Comparison of ENCODE assay signal across 19 cellular contexts in genomic region chr15:66844041-66844746, GRCh38.
DNase-seq lines count a peak whose midpoint lies in the region; ATAC-seq and TF ChIP-seq lines count a peak whose summit lies in the region.
"Had no signal": no experiment of that assay in that cellular context is flagged by ENCODE, and none has a peak within 500 bp of the region (broad histone marks: within the 10 kb centered on the region; RNA-seq: fewer than 3 reads in every experiment).

No MANE protein-coding gene starts in this region.

- POLR2A ChIA-PET in SK-N-SH (lab: Yijun Ruan, JAX) (no interaction called here), RWPE1 (lab: Yijun Ruan, JAX; ENCODE audit: low non-redundant PET) (no interaction called here)

- H3K36me3 ChIP-seq in SK-N-SH (replicated peaks in 1 of 2; ENCODE audit: control insufficient read depth in 1 of 2, insufficient read depth in 2 of 2, low read length in 1 of 2) (peaks cover 0 to 5% of the 10 kb centered on the region in 2 experiments), mesendoderm (ENCODE audit: control insufficient read depth, insufficient read depth, low read length) (no peaks in the 10 kb centered on the region), smooth muscle cell (ENCODE audit: low read depth) (no peaks in the 10 kb centered on the region), thyroid gland (no peaks in the 10 kb centered on the region)
- H3K36me3 ChIP-seq: BLaER1 treated with 17β-estradiol and CSF1 and Interleukin-3, amounts not matched to agents 10 nM and 100 nM; transverse colon had no signal

- TF ChIP-seq POLR2A in thyroid gland (IDR thresholded peaks at IDR 0.05): no peak

- H3F3A ChIP-seq in SK-N-SH (replicated peaks; ENCODE audit: insufficient read depth): peaks cover 26% of the 10 kb centered on the region
- peaks cover 16% of the 10 kb centered on the region for H3F3A ChIP-seq in smooth muscle cell (ENCODE audit: low read depth)

- TF ChIP-seq EP300 in SK-N-SH (IDR thresholded peaks at IDR 0.05; ENCODE audit: borderline replicate concordance in 1 of 2, low read depth in 1 of 2, low read length in 1 of 2): no peak

- H2BK5ac ChIP-seq in mesendoderm (ENCODE audit: low read length): peak overlapping the region; percentile 3

- H2BK120ac ChIP-seq in mesendoderm (ENCODE audit: low read depth, low read length): no peak overlapping the region

- H3K4me2 ChIP-seq in SK-N-SH: 0 out of 2 replicates have a peak overlapping the region, but pooled peaks have one; percentile 76
- H3K4me2 ChIP-seq in mesendoderm (ENCODE audit: low read length): no peak overlapping the region
- H3K4me2 ChIP-seq in smooth muscle cell: peak overlapping the region; percentile 81
- H3K4me2 ChIP-seq: BLaER1 treated with 17β-estradiol and CSF1 and Interleukin-3, amounts not matched to agents 10 nM and 100 nM had no signal

- no peak overlapping the region for H4K8ac ChIP-seq in mesendoderm (ENCODE audit: low read depth, low read length)

- no peak overlapping the region for H2AFZ ChIP-seq in SK-N-SH (ENCODE audit: low read depth)
- H2AFZ ChIP-seq in smooth muscle cell (ENCODE audit: low read depth): no peak overlapping the region

- no peak overlapping the region for H3K4ac ChIP-seq in mesendoderm (ENCODE audit: low read depth, low read length)

- WGBS in SK-N-SH (ENCODE audit: low lambda C conversion rate): 100% methylated on average over 7 of the region's 8 CpGs
- no CpG with 5 or more reads among the region's 8 CpGs for WGBS in mesendoderm (ENCODE audit: extremely low coverage, insufficient coverage, low lambda C conversion rate)
- 78% methylated on average over 8 of the region's 8 CpGs for WGBS in smooth muscle cell (ENCODE audit: low lambda C conversion rate)
- 87 to 93% methylated on average over 8 of the region's 8 CpGs for WGBS in thyroid gland, 2 donors

- H4K5ac ChIP-seq in mesendoderm (ENCODE audit: low read length): no peak overlapping the region

- H4K20me1 ChIP-seq in SK-N-SH (ENCODE audit: insufficient read depth) (no peaks in the 10 kb centered on the region), smooth muscle cell (ENCODE audit: low read depth) (no peaks in the 10 kb centered on the region)

- TF ChIP-seq CTCF in SK-N-SH (IDR thresholded peaks at IDR 0.05) (no peak), RWPE1 (conservative IDR thresholded peaks at IDR 0.05; ENCODE audit: low read depth) (no peak), smooth muscle cell (IDR thresholded peaks at IDR 0.05; ENCODE audit: borderline replicate concordance, insufficient read depth, poor library complexity, severe bottlenecking) (no peak), thyroid gland (IDR thresholded peaks at IDR 0.05) (no peak)

- H3K4me1 ChIP-seq in SK-N-SH (ENCODE audit: control insufficient read depth in 1 of 2, insufficient read depth in 2 of 2, low read depth in 1 of 2, low read length in 1 of 2) (peaks cover 7 to 19% of the 10 kb centered on the region in 2 experiments; a peak in 3 of 4 replicates), mesendoderm (ENCODE audit: control insufficient read depth, low read depth, low read length) (peaks cover 6% of the 10 kb centered on the region), smooth muscle cell (ENCODE audit: low read depth) (peaks cover 16% of the 10 kb centered on the region), thyroid gland (peaks cover 16 to 31% of the 10 kb centered on the region in 2 donors)

- CTCF ChIA-PET in SK-N-SH (lab: Yijun Ruan, JAX) (interaction anchor here (0.9 to 3.6 kb wide), 6 partner anchors 8 to 226 kb away, joined by 3 to 17 read pairs (median 4); no protein-coding TSS in a partner anchor), RWPE1 (lab: Yijun Ruan, JAX) (interaction anchor here (0.9 kb wide), 1 partner anchor 146 kb away, joined by 3 read pairs; no protein-coding TSS in a partner anchor)

- DNase-seq in SK-N-SH (no peak), RWPE1 (ENCODE audit: low spot score) (no peak), mesendoderm (peak; percentile 53), smooth muscle cell (lab: John Stamatoyannopoulos, UW; ENCODE audit: unreplicated experiment) (no peak), ecto neural progenitor cell (ENCODE audit: low spot score) (no peak), thyroid gland (no peak)
- DNase-seq: activated CD8-positive, alpha-beta T cell treated with anti-CD3 and anti-CD28 coated beads for 36 hours; activated T-cell treated with anti-CD3 and anti-CD28 coated beads, Interleukin-2, amount 50 U/mL, for 1 hour; foreskin melanocyte; NCI-H1092 treated with DMSO at 0.1 percent for 48 hours; stimulated activated naive CD4-positive, alpha-beta T cell; transverse colon had no signal

- H3K79me2 ChIP-seq in SK-N-SH (ENCODE audit: insufficient read depth) (peaks cover 31% of the 10 kb centered on the region), mesendoderm (ENCODE audit: control insufficient read depth, insufficient read depth, low read length) (no peaks in the 10 kb centered on the region), smooth muscle cell (ENCODE audit: low read depth) (peaks cover 28% of the 10 kb centered on the region)

- peak overlapping the region; percentile 27 for H2AK5ac ChIP-seq in mesendoderm (ENCODE audit: low read length)

- no peak overlapping the region for H3K18ac ChIP-seq in mesendoderm (ENCODE audit: low read length)

- H3K4me3 ChIP-seq in SK-N-SH (ENCODE audit: low read depth in 2 of 2, low read length in 1 of 2) (no peak overlapping the region), mesendoderm (ENCODE audit: low read length) (no peak overlapping the region), smooth muscle cell (no peak overlapping the region), thyroid gland (replicated peaks in 1 of 3) (no peak overlapping the region)
- H3K4me3 ChIP-seq: BLaER1 treated with 17β-estradiol and CSF1 and Interleukin-3, amounts not matched to agents 10 nM and 100 nM; transverse colon had no signal

- no peak overlapping the region for H2BK15ac ChIP-seq in mesendoderm (replicated peaks; ENCODE audit: low read depth)

- no peaks in the 10 kb centered on the region for H3K9me2 ChIP-seq in SK-N-SH

- H3K27ac ChIP-seq in SK-N-SH (ENCODE audit: low read depth in 2 of 2, low read length in 1 of 2) (peak overlapping the region in 1 of 2 experiments; percentile 97; a peak in 1 of 4 replicates), RWPE1 (peak overlapping the region; percentile 89), mesendoderm (ENCODE audit: low read depth, low read length) (no peak overlapping the region), smooth muscle cell (ENCODE audit: low read depth) (no peak overlapping the region), thyroid gland (peak overlapping the region in 1 of 3 donors; percentile 93)
- H3K27ac ChIP-seq: 22Rv1; BLaER1 treated with 17β-estradiol and CSF1 and Interleukin-3, amounts not matched to agents 10 nM and 100 nM; VCaP had no signal

- peak overlapping the region; percentile 65 for H3K56ac ChIP-seq in mesendoderm (ENCODE audit: low read length)

- TF ChIP-seq RAD21 in SK-N-SH (IDR thresholded peaks at IDR 0.05; ENCODE audit: low read length): no peak

- no peak overlapping the region for H3K23ac ChIP-seq in mesendoderm (ENCODE audit: low read length)

- intact Hi-C loops in thyroid gland (cut with DNase I): loop anchor here (5.0 kb wide), 1 partner anchor 37 kb away; no protein-coding TSS in a partner anchor

- H3K9me3 ChIP-seq in SK-N-SH (no peaks in the 10 kb centered on the region), smooth muscle cell (replicated peaks; ENCODE audit: low read depth) (no peaks in the 10 kb centered on the region), thyroid gland (no peaks in the 10 kb centered on the region)
- H3K9me3 ChIP-seq: BLaER1 treated with 17β-estradiol and CSF1 and Interleukin-3, amounts not matched to agents 10 nM and 100 nM; transverse colon had no signal

- ATAC-seq in SK-N-SH treated with all-trans-retinoic acid at 6 μM for 48 hours (no peak), esophagus mucosa (no peak)
- ATAC-seq: activated CD8-positive, alpha-beta T cell treated with anti-CD3 and anti-CD28 coated beads for 36 hours; activated naive CD4-positive, alpha-beta T cell treated with anti-CD3 and anti-CD28 coated beads, Interleukin-2, amount 50 U/mL, for 72 hours; sciatic nerve had no signal

- H3K9ac ChIP-seq in SK-N-SH (no peak overlapping the region), mesendoderm (ENCODE audit: low read length) (no peak overlapping the region), smooth muscle cell (ENCODE audit: low read depth) (no peak overlapping the region)
- H3K9ac ChIP-seq: BLaER1 treated with 17β-estradiol and CSF1 and Interleukin-3, amounts not matched to agents 10 nM and 100 nM had no signal

- no peaks in the 10 kb centered on the region for H3K27me3 ChIP-seq in SK-N-SH (ENCODE audit: insufficient read depth)
- no peaks in the 10 kb centered on the region for H3K27me3 ChIP-seq in mesendoderm (ENCODE audit: insufficient read depth, low read length, poor library complexity)
- no peaks in the 10 kb centered on the region for H3K27me3 ChIP-seq in smooth muscle cell (ENCODE audit: low read depth)
- no peaks in the 10 kb centered on the region for H3K27me3 ChIP-seq in thyroid gland
- H3K27me3 ChIP-seq: transverse colon had no signal

- H3K79me1 ChIP-seq in mesendoderm (ENCODE audit: low read length): no peaks in the 10 kb centered on the region

TF ChIP-seq in SK-N-SH, 30 proteins besides CTCF, POLR2A, EP300 and RAD21 (continues in another document):
- no peak for TF ChIP-seq USF2 (IDR thresholded peaks at IDR 0.05; ENCODE audit: borderline replicate concordance, low read depth, low read length)
- no peak for TF ChIP-seq TEAD4 (IDR thresholded peaks at IDR 0.05; ENCODE audit: borderline replicate concordance, insufficient read depth)
- TF ChIP-seq NRF1 (IDR thresholded peaks at IDR 0.05; ENCODE audit: low read depth, low read length): no peak

TF ChIP-seq in SK-N-SH treated with all-trans-retinoic acid at 6 μM for 48 hours, 23 proteins besides CTCF, POLR2A, EP300 and RAD21 (continues in another document):
- TF ChIP-seq GLIS3 (CRISPR knock-in tag; IDR thresholded peaks at IDR 0.05): no peak
- no peak for TF ChIP-seq BACH2 (CRISPR knock-in tag; IDR thresholded peaks at IDR 0.05; ENCODE audit: borderline replicate concordance)
